Comparison of ENCODE assay signal across 1 cellular context in the genomic region with DNA sequence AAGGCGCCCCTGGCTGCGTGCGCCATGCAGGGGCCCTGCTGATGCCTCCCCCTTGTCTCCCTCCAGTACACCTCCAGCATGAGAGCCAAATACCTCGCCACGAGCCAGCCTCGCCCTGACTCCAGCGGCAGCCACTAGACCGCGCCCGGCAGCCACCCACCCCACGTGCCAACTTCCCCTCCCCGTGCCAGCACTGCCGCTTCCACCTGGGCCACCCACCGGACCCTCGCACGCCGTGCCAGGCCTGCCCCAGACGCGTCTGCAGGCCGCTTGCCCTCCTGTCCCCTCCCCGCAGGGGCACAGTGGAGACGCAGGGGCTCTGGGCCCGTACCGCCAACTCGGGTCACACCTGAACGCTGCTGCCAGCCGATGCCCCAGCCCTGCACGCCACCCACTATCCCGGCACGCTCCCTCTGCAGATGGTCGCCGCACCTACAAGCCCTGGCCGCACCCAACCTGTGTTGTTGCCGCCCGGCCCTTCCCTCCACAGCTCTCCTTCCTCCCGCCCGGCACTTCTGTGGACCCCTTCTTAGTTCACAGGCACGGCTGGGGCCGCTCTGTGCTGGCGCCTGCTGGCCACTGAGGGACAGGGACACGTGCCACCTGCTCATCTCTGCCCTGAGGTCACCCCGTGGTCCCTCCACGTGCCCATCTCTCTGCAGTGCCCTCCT.
TF ChIP-seq lines count a peak whose summit lies in the region.

No MANE protein-coding gene starts in this region.

TF ChIP-seq in K562, 482 proteins besides CTCF, POLR2A, EP300 and RAD21:
- TF ChIP-seq ZNF124 (CRISPR knock-in tag; IDR thresholded peaks at IDR 0.05) (no peak), RBBP5 (IDR thresholded peaks at IDR 0.05; ENCODE audit: borderline replicate concordance, insufficient read depth, low read length, poor library complexity, severe bottlenecking) (no peak), BHLHE40 (IDR thresholded peaks at IDR 0.05; ENCODE audit: low read length) (peak; percentile 65), POLR2G (IDR thresholded peaks at IDR 0.05; ENCODE audit: low read depth, low read length) (0 out of 2 replicates have a peak, but pooled peaks have one; percentile 0), HNRNPK (IDR thresholded peaks at IDR 0.05; ENCODE audit: low read depth, low read length, poor library complexity, severe bottlenecking) (no peak), ZNF174 (CRISPR knock-in tag; IDR thresholded peaks at IDR 0.05) (no peak), HNRNPL (IDR thresholded peaks at IDR 0.05; ENCODE audit: low read depth, low read length) (peak; percentile 85), ARNT (IDR thresholded peaks at IDR 0.05) (no peak), RBFOX2 (IDR thresholded peaks at IDR 0.05; ENCODE audit: low read depth, low read length) (0 out of 2 replicates have a peak, but pooled peaks have one; percentile 22)
- TF ChIP-seq, protein P1, sequence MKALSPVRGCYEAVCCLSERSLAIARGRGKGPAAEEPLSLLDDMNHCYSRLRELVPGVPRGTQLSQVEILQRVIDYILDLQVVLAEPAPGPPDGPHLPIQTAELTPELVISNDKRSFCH (CRISPR knock-in tag; IDR thresholded peaks at IDR 0.05) = no peak
- TF ChIP-seq, protein P1 (tag; IDR thresholded peaks at IDR 0.05) = no peak
- TF ChIP-seq, protein P2, sequence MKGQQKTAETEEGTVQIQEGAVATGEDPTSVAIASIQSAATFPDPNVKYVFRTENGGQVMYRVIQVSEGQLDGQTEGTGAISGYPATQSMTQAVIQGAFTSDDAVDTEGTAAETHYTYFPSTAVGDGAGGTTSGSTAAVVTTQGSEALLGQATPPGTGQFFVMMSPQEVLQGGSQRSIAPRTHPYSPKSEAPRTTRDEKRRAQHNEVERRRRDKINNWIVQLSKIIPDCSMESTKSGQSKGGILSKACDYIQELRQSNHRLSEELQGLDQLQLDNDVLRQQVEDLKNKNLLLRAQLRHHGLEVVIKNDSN (CRISPR knock-in tag; IDR thresholded peaks at IDR 0.05) = peak; percentile 62
- TF ChIP-seq, protein P3, sequence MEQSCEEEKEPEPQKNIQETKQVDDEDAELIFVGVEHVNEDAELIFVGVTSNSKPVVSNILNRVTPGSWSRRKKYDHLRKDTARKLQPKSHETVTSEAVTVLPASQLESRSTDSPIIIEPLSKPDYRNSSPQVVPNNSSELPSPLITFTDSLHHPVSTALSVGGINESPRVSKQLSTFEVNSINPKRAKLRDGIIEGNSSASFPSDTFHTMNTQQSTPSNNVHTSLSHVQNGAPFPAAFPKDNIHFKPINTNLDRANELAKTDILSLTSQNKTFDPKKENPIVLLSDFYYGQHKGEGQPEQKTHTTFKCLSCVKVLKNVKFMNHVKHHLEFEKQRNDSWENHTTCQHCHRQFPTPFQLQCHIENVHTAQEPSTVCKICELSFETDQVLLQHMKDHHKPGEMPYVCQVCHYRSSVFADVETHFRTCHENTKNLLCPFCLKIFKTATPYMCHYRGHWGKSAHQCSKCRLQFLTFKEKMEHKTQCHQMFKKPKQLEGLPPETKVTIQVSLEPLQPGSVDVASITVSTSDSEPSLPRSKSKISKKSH (CRISPR knock-in tag; IDR thresholded peaks at IDR 0.05) = no peak
